8 cellular contexts compared by ENCODE assay signal in the genomic region with DNA sequence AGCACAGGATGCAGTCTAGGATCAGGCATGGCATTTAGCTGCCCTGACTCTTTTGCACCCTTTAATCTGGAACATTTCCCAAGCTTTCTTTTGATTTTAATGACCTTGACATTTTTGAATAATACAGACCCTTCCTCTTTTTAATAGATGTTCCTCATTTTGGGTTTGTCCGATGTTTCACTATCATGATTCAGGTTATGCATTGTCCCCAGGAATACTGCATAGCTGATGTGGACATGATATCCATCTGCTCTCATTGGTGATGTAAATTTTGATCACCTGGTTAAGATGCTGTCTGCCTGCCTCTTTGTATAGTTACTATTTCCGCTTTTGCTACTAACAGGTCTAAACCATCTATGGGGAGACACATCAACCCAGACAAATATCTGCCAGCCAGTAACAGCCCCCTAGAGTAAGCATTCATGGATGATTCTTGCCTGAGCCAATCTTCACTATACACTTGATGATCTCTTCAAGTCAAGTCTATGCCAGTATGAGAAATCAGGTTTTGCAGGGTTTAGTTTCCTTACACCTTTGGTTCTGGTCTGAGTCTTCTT. TPM values are rescaled to one million over a fixed set of nuclear protein-coding genes. Genes with fewer than 3 reads are reported as not detected.
DNase-seq lines count a peak whose midpoint lies in the region; ATAC-seq and TF ChIP-seq lines count a peak whose summit lies in the region.

No MANE protein-coding gene starts in this region.

- no peak overlapping the region for H3K27ac ChIP-seq in duodenal mucosa (ENCODE audit: low read depth, low read length)

- H3K9me3 ChIP-seq in duodenal mucosa (ENCODE audit: control insufficient read depth in 1 of 2, low read length in 2 of 2) (no peaks in the 10 kb centered on the region), skeletal muscle satellite cell (replicated peaks; ENCODE audit: low read length) (no peaks in the 10 kb centered on the region)

- H3K27me3 ChIP-seq in duodenal mucosa (ENCODE audit: control insufficient read depth in 1 of 2, insufficient read depth in 2 of 2, low read length in 2 of 2): no peaks in the 10 kb centered on the region
- no peaks in the 10 kb centered on the region for H3K27me3 ChIP-seq in skeletal muscle satellite cell (ENCODE audit: control insufficient read depth, insufficient read depth, low read length)

- peak overlapping the region; percentile 61; the same call in 1 of the 2 replicates for H3K4me3 ChIP-seq in LNCaP clone FGC (ENCODE audit: low read depth, low read length)
- peak overlapping the region; percentile 74 to 75 for H3K4me3 ChIP-seq in duodenal mucosa (ENCODE audit: low read depth in 1 of 2, low read length in 2 of 2)
- no peak overlapping the region for H3K4me3 ChIP-seq in skeletal muscle satellite cell (ENCODE audit: low read length)

- no peak for TF ChIP-seq CTCF in LNCaP clone FGC (IDR thresholded peaks at IDR 0.05; ENCODE audit: control insufficient read depth, extremely low read depth, insufficient read depth)
- no peak for TF ChIP-seq CTCF in GM10266 (IDR thresholded peaks at IDR 0.05; ENCODE audit: control insufficient read depth, insufficient read depth, low read depth, missing control alignments)

- H3K36me3 ChIP-seq in duodenal mucosa (ENCODE audit: control insufficient read depth in 1 of 2, insufficient read depth in 2 of 2, low read length in 2 of 2) (no peaks in the 10 kb centered on the region), skeletal muscle satellite cell (ENCODE audit: insufficient read depth, low read length) (no peaks in the 10 kb centered on the region)

- DNase-seq in LNCaP clone FGC (ENCODE audit: low read depth): no peak
- no peak for DNase-seq in HuH-7.5 (ENCODE audit: low spot score)
- DNase-seq in GM10266 (ENCODE audit: extremely low spot score): no peak
- no peak for DNase-seq in posterior vena cava (ENCODE audit: low spot score)

- intact Hi-C loops in posterior vena cava (cut with DNase I): loop anchor here in 1 of 2 donors (5.0 kb wide), 1 partner anchor 85 kb away; no protein-coding TSS in a partner anchor

- ATAC-seq in GM18508 (IDR thresholded peaks at IDR 0.05; ENCODE audit: insufficient read depth, unreplicated experiment): peak; percentile 27
- ATAC-seq in GM21717 (IDR thresholded peaks at IDR 0.05; ENCODE audit: unreplicated experiment): peak; percentile 26

- H3K9ac ChIP-seq in duodenal mucosa (ENCODE audit: low read depth in 1 of 2, low read length in 2 of 2) (peak overlapping the region; percentile 49 to 78), skeletal muscle satellite cell (ENCODE audit: low read depth, low read length) (no peak overlapping the region)

- H3K4me2 ChIP-seq in skeletal muscle satellite cell (ENCODE audit: low read length): peak overlapping the region; percentile 94

- H3K4me1 ChIP-seq in duodenal mucosa (ENCODE audit: control insufficient read depth in 1 of 2, insufficient read depth in 2 of 2, low read length in 2 of 2): peaks cover 23 to 27% of the 10 kb centered on the region in 2 donors
- H3K4me1 ChIP-seq in skeletal muscle satellite cell (ENCODE audit: control insufficient read depth, insufficient read depth, low read length): peaks cover 17% of the 10 kb centered on the region

RNA-seq across cellular contexts. Expression of a gene that starts 50.6 kb away (rescaled TPM):
- total RNA-seq in skeletal muscle satellite cell (2012; rRNA removed): 11.8 and 29.4 TPM in 2 replicates
- 1 to 10 TPM; 7.5 to 7.8 TPM for total RNA-seq in posterior vena cava
